In genomic region chr22:35739642-35740041, GRCh38 we compare ENCODE assay signal across 10 cellular contexts. TPM values are rescaled to one million over a fixed set of nuclear protein-coding genes. Genes with fewer than 3 reads are reported as not detected.
A peak's percentile ranks its signal among the peaks of the same experiment; 100 is the strongest.
DNase-seq lines count a peak whose midpoint lies in the region; ATAC-seq and TF ChIP-seq lines count a peak whose summit lies in the region.
"Had no signal": no experiment of that assay in that cellular context is flagged by ENCODE, and none has a peak within 500 bp of the region (broad histone marks: within the 10 kb centered on the region; RNA-seq: fewer than 3 reads in every experiment).

No MANE protein-coding gene starts in this region.

- no peak overlapping the region for H3K4ac ChIP-seq in H9 (ENCODE audit: low read depth, low read length)

- H2AFZ ChIP-seq in H9 (ENCODE audit: low read length) (no peak overlapping the region), mammary epithelial cell (ENCODE audit: low read depth, low read length) (no peak overlapping the region)

- peaks cover 27 to 46% of the 10 kb centered on the region in 2 experiments for H3K4me1 Mint-ChIP-seq in H9
- H3K4me1 Mint-ChIP-seq: activated CD4-positive, alpha-beta T cell treated with anti-CD3 and anti-CD28 coated beads, Interleukin-2, amount 10 ng/mL, durations not matched to agents 24 days and 14 days had no signal

- no peak overlapping the region for H2BK120ac ChIP-seq in H9 (ENCODE audit: low read depth, low read length, poor library complexity, severe bottlenecking)

- TF ChIP-seq EP300 in suprapubic skin (IDR thresholded peaks at IDR 0.05): no peak

- no peak overlapping the region for H3K4me2 ChIP-seq in H9 (ENCODE audit: insufficient read depth, insufficient read length, low read length)
- no peak overlapping the region for H3K4me2 ChIP-seq in mammary epithelial cell (ENCODE audit: insufficient read depth, low read depth, low read length)

- H3K27ac Mint-ChIP-seq in H9: peak overlapping the region in 2 of 3 experiments; percentile 20 to 79; a peak in 3 of 7 replicates
- H3K27ac Mint-ChIP-seq: activated CD4-positive, alpha-beta T cell treated with anti-CD3 and anti-CD28 coated beads, Interleukin-2, amount 10 ng/mL, durations not matched to agents 24 days and 14 days had no signal

- no peak overlapping the region for H2BK15ac ChIP-seq in H9 (ENCODE audit: low read depth, low read length)

- H3K9me3 ChIP-seq in H9 (ENCODE audit: control insufficient read depth, low read depth, low read length) (no peaks in the 10 kb centered on the region), mammary epithelial cell (replicated peaks; ENCODE audit: insufficient read depth, low read length) (no peaks in the 10 kb centered on the region), lower lobe of right lung (no peaks in the 10 kb centered on the region), left lung (no peaks in the 10 kb centered on the region), suprapubic skin (no peaks in the 10 kb centered on the region)

- H4K8ac ChIP-seq in H9 (replicated peaks; ENCODE audit: insufficient read length, low read depth, low read length): no peak overlapping the region

- TF ChIP-seq CTCF in AG09319 (IDR thresholded peaks at IDR 0.05; ENCODE audit: low read depth, low read length): peak; percentile 9; the same call in 1 of the 2 replicates
- TF ChIP-seq CTCF in H9 (conservative IDR thresholded peaks at IDR 0.05): peak; percentile 56; the same call in 2 of the 3 replicates
- TF ChIP-seq CTCF in mammary epithelial cell (conservative IDR thresholded peaks at IDR 0.05 in 1 of 2, IDR thresholded peaks at IDR 0.05 in 1 of 2; ENCODE audit: extremely low read depth in 1 of 2, insufficient read depth in 1 of 2, low read depth in 1 of 2, low read length in 2 of 2): peak; percentile 18 to 38
- peak; percentile 16 for TF ChIP-seq CTCF in lower lobe of right lung (IDR thresholded peaks at IDR 0.05)
- TF ChIP-seq CTCF in left lung (IDR thresholded peaks at IDR 0.05): no peak
- no peak for TF ChIP-seq CTCF in suprapubic skin (IDR thresholded peaks at IDR 0.05)

- no peaks in the 10 kb centered on the region for H3K4me1 ChIP-seq in H9 (ENCODE audit: insufficient read depth, low read length)
- H3K4me1 ChIP-seq in mammary epithelial cell (ENCODE audit: insufficient read depth, low read length): peaks cover 14% of the 10 kb centered on the region
- no peaks in the 10 kb centered on the region for H3K4me1 ChIP-seq in lower lobe of right lung
- no peaks in the 10 kb centered on the region for H3K4me1 ChIP-seq in left lung
- H3K4me1 ChIP-seq in suprapubic skin: no peaks in the 10 kb centered on the region

- dilution Hi-C loops in mammary epithelial cell (cut with HindIII; ENCODE audit: low sequenced_read_pairs): no loop called here

- CTCF ChIA-PET in mammary epithelial cell (lab: Charles Lee; ENCODE audit: low non-redundant PET): no interaction called here

- no TSS peak for BruUV-seq in mammary epithelial cell (replicated peaks; lab: Mats Ljungman, UMichigan)

- in situ Hi-C loops in mammary epithelial cell (cut with MboI; ENCODE audit: low sequenced_read_pairs in 2 of 2): loop anchor here in 1 of 2 donors (25.0 kb wide), 1 partner anchor 302 kb away; no protein-coding TSS in a partner anchor

- intact Hi-C loops in mammary epithelial cell (cut with micrococcal nuclease) (loop anchor here (2.0 to 10.0 kb wide), 2 partner anchors 109 to 385 kb away; no protein-coding TSS in a partner anchor), lower lobe of right lung (cut with DNase I) (no loop called here), left lung (cut with DNase I) (no loop called here)

- ATAC-seq in lower lobe of right lung (no peak), left lung (no peak), GM21390 (IDR thresholded peaks at IDR 0.05; ENCODE audit: unreplicated experiment) (no peak)

- DNase-seq in AG09319 (ENCODE audit: extremely low read depth, low read depth): no peak
- DNase-seq in H9: no peak
- DNase-seq in mammary epithelial cell: no peak
- DNase-seq in lower lobe of right lung: no peak
- DNase-seq in left lung: no peak
- no peak for DNase-seq in suprapubic skin (ENCODE audit: low spot score in 2 of 2)
- DNase-seq in mesenteric fat pad (ENCODE audit: low spot score): no peak
- DNase-seq: activated CD4-positive, alpha-beta T cell treated with anti-CD3 and anti-CD28 coated beads, Interleukin-2, amount 10 ng/mL, durations not matched to agents 24 days and 14 days; KG1 had no signal

- no peaks in the 10 kb centered on the region for H3K23me2 ChIP-seq in H9 (ENCODE audit: insufficient read length, low read depth, low read length, poor library complexity, severe bottlenecking)

- WGBS in H9 (ENCODE audit: extremely low coverage, insufficient read length, low lambda C conversion rate): no CpG with 5 or more reads among the region's 5 CpGs
- WGBS in mammary epithelial cell (ENCODE audit: low coverage, missing lambda C conversion rate): 72% methylated on average over 5 of the region's 5 CpGs
- WGBS in suprapubic skin: 79% methylated on average over 5 of the region's 5 CpGs

- H3K36me3 Mint-ChIP-seq in H9 (ENCODE audit: insufficient read depth in 1 of 3, low read depth in 3 of 3): peaks cover 18 to 45% (median 31%) of the 10 kb centered on the region in 3 experiments

- no peak overlapping the region for H3K18ac ChIP-seq in H9 (ENCODE audit: insufficient read length, low read depth, low read length)

- no peak overlapping the region for H3K23ac ChIP-seq in H9 (ENCODE audit: insufficient read length, low read depth, low read length)

- H3K79me1 ChIP-seq in H9 (ENCODE audit: insufficient read depth, low read depth, low read length, poor library complexity, severe bottlenecking): no peaks in the 10 kb centered on the region

- H3K56ac ChIP-seq in H9 (ENCODE audit: insufficient read length, low read depth, low read length): no peak overlapping the region

- TF ChIP-seq POLR2A in suprapubic skin (IDR thresholded peaks at IDR 0.05): no peak

- H4K20me1 ChIP-seq in H9 (ENCODE audit: control insufficient read depth, insufficient read depth, insufficient read length): no peaks in the 10 kb centered on the region
- no peaks in the 10 kb centered on the region for H4K20me1 ChIP-seq in mammary epithelial cell (ENCODE audit: insufficient read depth, low read length)

- no peak overlapping the region for H4K91ac ChIP-seq in H9 (ENCODE audit: insufficient read length, low read depth, low read length)

- H3K9me3 Mint-ChIP-seq in H9: no peaks in the 10 kb centered on the region; a peak in 1 of 5 replicates
- H3K9me3 Mint-ChIP-seq: activated CD4-positive, alpha-beta T cell treated with anti-CD3 and anti-CD28 coated beads, Interleukin-2, amount 10 ng/mL, durations not matched to agents 24 days and 14 days had no signal

- no peak overlapping the region for H4K5ac ChIP-seq in H9 (ENCODE audit: insufficient read length, low read depth, low read length)

- H3K27me3 ChIP-seq in H9 (ENCODE audit: insufficient read depth, low read length): no peaks in the 10 kb centered on the region; the same call in 1 of the 2 replicates
- no peaks in the 10 kb centered on the region for H3K27me3 ChIP-seq in mammary epithelial cell (ENCODE audit: insufficient read depth, low read length)
- no peaks in the 10 kb centered on the region for H3K27me3 ChIP-seq in lower lobe of right lung (ENCODE audit: low read depth)
- no peaks in the 10 kb centered on the region for H3K27me3 ChIP-seq in left lung
- H3K27me3 ChIP-seq in suprapubic skin: no peaks in the 10 kb centered on the region

- H2AK5ac ChIP-seq in H9 (ENCODE audit: insufficient read length, low read length): no peak overlapping the region

- H2BK5ac ChIP-seq in H9 (ENCODE audit: insufficient read length, low read length): no peak overlapping the region

- no peak overlapping the region for H2BK12ac ChIP-seq in H9 (ENCODE audit: insufficient read length, low read depth, low read length)

- H3K9ac ChIP-seq in H9 (ENCODE audit: extremely low read depth, insufficient read length, low read length) (no peak overlapping the region), mammary epithelial cell (ENCODE audit: insufficient read depth, low read length) (no peak overlapping the region)

- H3T11ph ChIP-seq in H9 (ENCODE audit: low read length): no peak overlapping the region

- H3K14ac ChIP-seq in H9 (ENCODE audit: insufficient read depth, low read length): no peak overlapping the region

- H3K27ac ChIP-seq in H9 (ENCODE audit: insufficient read length, low read depth, low read length) (no peak overlapping the region), mammary epithelial cell (ENCODE audit: insufficient read depth, low read depth, low read length) (no peak overlapping the region), lower lobe of right lung (no peak overlapping the region), left lung (no peak overlapping the region), suprapubic skin (no peak overlapping the region)

- no peaks in the 10 kb centered on the region for H3K27me3 Mint-ChIP-seq in H9 (ENCODE audit: low read depth)

- no peak overlapping the region for H2BK20ac ChIP-seq in H9 (ENCODE audit: low read depth, low read length, poor library complexity, severe bottlenecking)

- H3K79me2 ChIP-seq in H9 (ENCODE audit: insufficient read depth, low read length) (no peaks in the 10 kb centered on the region), mammary epithelial cell (ENCODE audit: insufficient read depth, low read length) (no peaks in the 10 kb centered on the region)

- no peak overlapping the region for H3K4me3 Mint-ChIP-seq in H9
- H3K4me3 Mint-ChIP-seq: activated CD4-positive, alpha-beta T cell treated with anti-CD3 and anti-CD28 coated beads, Interleukin-2, amount 10 ng/mL, durations not matched to agents 24 days and 14 days had no signal

- H3K4me3 ChIP-seq in mammary epithelial cell (replicated peaks in 1 of 3; ENCODE audit: insufficient read depth in 1 of 3, low read depth in 2 of 3, low read length in 3 of 3) (no peak overlapping the region), lower lobe of right lung (no peak overlapping the region), left lung (no peak overlapping the region), suprapubic skin (no peak overlapping the region)

- H3K36me3 ChIP-seq in mammary epithelial cell (ENCODE audit: insufficient read depth, low read length): peaks cover 27% of the 10 kb centered on the region
- H3K36me3 ChIP-seq in lower lobe of right lung: peaks cover 39% of the 10 kb centered on the region
- peaks cover 0 to 24% of the 10 kb centered on the region in 2 donors for H3K36me3 ChIP-seq in left lung
- H3K36me3 ChIP-seq in suprapubic skin: peaks cover 42% of the 10 kb centered on the region

RNA-seq across cellular contexts. Expression of gene APOL5, which starts 22.0 kb away (rescaled TPM):
- total RNA-seq in H9 (2021): not detected in 2 replicates
- not detected for total RNA-seq in mammary epithelial cell
- polyA plus RNA-seq in mammary epithelial cell: not detected
- not detected for polyA minus RNA-seq in mammary epithelial cell
- total RNA-seq in lower lobe of right lung: not detected
- total RNA-seq in left lung: not detected
- under 1 TPM in 1 of 4 donors, not detected in 3; 0.42 TPM for total RNA-seq in suprapubic skin
- total RNA-seq in mesenteric fat pad: not detected
- total RNA-seq: activated CD4-positive, alpha-beta T cell treated with anti-CD3 and anti-CD28 coated beads, Interleukin-2, amount 10 ng/mL, durations not matched to agents 24 days and 14 days had no signal

Comparison
In these comparisons a context has a peak if more than half of its experiments do, and no peak if none do; other contexts are left out.
1. CTCF ChIP-seq: peak in AG09319 (single experiment), H9 (single experiment), mammary epithelial cell (2 of 2) and lower lobe of right lung (single experiment); none in left lung (0 of 2) and suprapubic skin (0 of 2).